ENCODE assay signal across 14 cellular contexts in genomic region chr16:4015275-4015990, GRCh38.
DNase-seq lines count a peak whose midpoint lies in the region; ATAC-seq and TF ChIP-seq lines count a peak whose summit lies in the region.
"Had no signal": no experiment of that assay in that cellular context is flagged by ENCODE, and none has a peak within 500 bp of the region (broad histone marks: within the 10 kb centered on the region; RNA-seq: fewer than 3 reads in every experiment).

No MANE protein-coding gene starts in this region.

- no peaks in the 10 kb centered on the region for H3K27me3 Mint-ChIP-seq in Caco-2 (ENCODE audit: insufficient read depth, unreplicated experiment)

- no peaks in the 10 kb centered on the region for H4K20me1 ChIP-seq in osteoblast (ENCODE audit: insufficient read depth, low read length)

- CTCF ChIA-PET in Caco-2 (lab: Charles Lee), result no interaction called here
- CTCF ChIA-PET in Panc1 (lab: Charles Lee), result no interaction called here

- H3K27ac ChIP-seq in Panc1 (ENCODE audit: low read length) (peak overlapping the region; percentile 87), osteoblast (ENCODE audit: low read depth, low read length) (peak overlapping the region; percentile 53)
- H3K27ac ChIP-seq: foreskin keratinocyte, KMS-11, neutrophil had no signal

- TF ChIP-seq CTCF in Caco-2 (IDR thresholded peaks at IDR 0.05; ENCODE audit: insufficient read depth in 1 of 2, low read depth in 1 of 2, low read length in 1 of 2, severe bottlenecking in 1 of 2, unreplicated experiment in 1 of 2) (no peak), Panc1 (IDR thresholded peaks at IDR 0.05) (no peak), osteoblast (IDR thresholded peaks at IDR 0.05; ENCODE audit: extremely low read depth, low read depth, low read length) (no peak)

- H3K4me1 Mint-ChIP-seq in Caco-2 (ENCODE audit: low read depth, unreplicated experiment), result peaks cover 53% of the 10 kb centered on the region

- H3K79me2 ChIP-seq in osteoblast (ENCODE audit: insufficient read depth, low read length), result peaks cover 2% of the 10 kb centered on the region

- no TSS peak for BruUV-seq in Caco-2 (replicated peaks; lab: Mats Ljungman, UMichigan)
- no TSS peak for BruUV-seq in Panc1 (replicated peaks; lab: Mats Ljungman, UMichigan)

- H2AFZ ChIP-seq in osteoblast (ENCODE audit: low read length), result no peak overlapping the region

- H3K36me3 ChIP-seq in Caco-2 (ENCODE audit: control insufficient read depth, insufficient read depth, low read length) (no peaks in the 10 kb centered on the region), Panc1 (ENCODE audit: control insufficient read depth, insufficient read depth, low read length) (no peaks in the 10 kb centered on the region), osteoblast (ENCODE audit: insufficient read depth, low read length) (no peaks in the 10 kb centered on the region)
- H3K36me3 ChIP-seq: neutrophil, tibial nerve had no signal

- intact Hi-C loops in Caco-2 (cut with micrococcal nuclease; ENCODE audit: unreplicated experiment) (loop anchor here (1.0 to 10.0 kb wide), 4 partner anchors 30 to 169 kb away; no protein-coding TSS in a partner anchor), Panc1 (cut with micrococcal nuclease; ENCODE audit: unreplicated experiment) (loop anchor here (2.0 to 10.0 kb wide), 2 partner anchors 43 to 79 kb away; no protein-coding TSS in a partner anchor)

- peak overlapping the region; percentile 69 for H3K4me3 Mint-ChIP-seq in Caco-2 (ENCODE audit: unreplicated experiment)

- H3K9me3 ChIP-seq in Caco-2 (no peaks in the 10 kb centered on the region), Panc1 (ENCODE audit: control insufficient read depth, insufficient read depth, low read depth, low read length) (no peaks in the 10 kb centered on the region), osteoblast (ENCODE audit: low read depth, low read length) (no peaks in the 10 kb centered on the region)
- H3K9me3 ChIP-seq: neutrophil, tibial nerve had no signal

- H3K4me1 ChIP-seq in Caco-2, result peaks cover 47% of the 10 kb centered on the region
- H3K4me1 ChIP-seq in Panc1 (ENCODE audit: control insufficient read depth, insufficient read depth, low read length), result peaks cover 57% of the 10 kb centered on the region
- peaks cover 34% of the 10 kb centered on the region for H3K4me1 ChIP-seq in osteoblast (ENCODE audit: insufficient read depth, low read length)

- POLR2A ChIA-PET in Caco-2 (lab: Charles Lee), result interaction anchor here (0.6 kb wide), 1 partner anchor 11 kb away, joined by 4 read pairs; no protein-coding TSS in a partner anchor
- POLR2A ChIA-PET in Panc1 (lab: Charles Lee), result no interaction called here

- H3K36me3 Mint-ChIP-seq in Caco-2 (ENCODE audit: insufficient read depth, unreplicated experiment), result peaks cover 24% of the 10 kb centered on the region

- peak overlapping the region; percentile 97 for H3K27ac Mint-ChIP-seq in Caco-2 (ENCODE audit: unreplicated experiment)

- DNase-seq in Caco-2 (peak; percentile 86 to 92), Panc1 (ENCODE audit: low read depth, low spot score) (no peak), glomerular visceral epithelial cell (ENCODE audit: extremely low spot score) (peak; percentile 80), osteoblast (ENCODE audit: insufficient read length, low spot score, missing footprints) (no peak), SHP77 treated with DMSO at 0.1 percent for 48 hours (lab: John Stamatoyannopoulos, UW) (no peak), DMS79 treated with DMSO at 0.1 percent for 48 hours (lab: John Stamatoyannopoulos, UW) (no peak)
- DNase-seq: DMS79, foreskin keratinocyte, NCI-H2029 treated with DMSO at 0.1 percent for 48 hours had no signal

- in situ Hi-C loops in Panc1 (cut with HindIII; ENCODE audit: low pct_unique_long_range_greater_than_20kb, low sequenced_read_pairs), result no loop called here

- no peaks in the 10 kb centered on the region for H3K9me3 Mint-ChIP-seq in Caco-2 (ENCODE audit: unreplicated experiment)

- no peak overlapping the region for H3K4me2 ChIP-seq in osteoblast (ENCODE audit: insufficient read depth, low read length)
- H3K4me2 ChIP-seq: KMS-11 had no signal

- no peaks in the 10 kb centered on the region for H3K27me3 ChIP-seq in Caco-2 (replicated peaks; ENCODE audit: control insufficient read depth, insufficient read depth, low read length)
- no peaks in the 10 kb centered on the region for H3K27me3 ChIP-seq in Panc1 (ENCODE audit: control insufficient read depth, insufficient read depth, low read length)
- no peaks in the 10 kb centered on the region for H3K27me3 ChIP-seq in osteoblast (ENCODE audit: insufficient read depth, low read length)
- H3K27me3 ChIP-seq: foreskin keratinocyte, neutrophil, tibial nerve had no signal

- ATAC-seq in Panc1, result peak; percentile 69
- no peak for ATAC-seq in esophagus mucosa
- ATAC-seq in HG02588 (IDR thresholded peaks at IDR 0.05; ENCODE audit: unreplicated experiment), result no peak
- ATAC-seq: foreskin keratinocyte had no signal

- no peak overlapping the region for H3K4me3 ChIP-seq in Caco-2 (ENCODE audit: low read depth, low read length)
- peak overlapping the region; percentile 21 to 48 for H3K4me3 ChIP-seq in Panc1 (ENCODE audit: low read depth in 2 of 2, low read length in 2 of 2)
- no peak overlapping the region for H3K4me3 ChIP-seq in osteoblast (ENCODE audit: insufficient read depth, low read length)
- H3K4me3 ChIP-seq: tibial nerve had no signal

Comparison
In these comparisons a context has a peak if more than half of its experiments do, and no peak if none do; other contexts are left out.
1. DNase-seq: peak in Caco-2 (2 of 2) and glomerular visceral epithelial cell (single experiment); none in Panc1 (single experiment), osteoblast (single experiment), SHP77 treated with DMSO at 0.1 percent for 48 hours (single experiment) and DMS79 treated with DMSO at 0.1 percent for 48 hours (single experiment).
2. H3K4me3 ChIP-seq: peak in Panc1 (2 of 2); none in Caco-2 (single experiment) and osteoblast (single experiment).